ENCODE assay signal across 8 cellular contexts in genomic region chr5:45696206-45696836, GRCh38. TPM values are rescaled to one million over a fixed set of nuclear protein-coding genes. Genes with fewer than 3 reads are reported as not detected.
DNase-seq lines count a peak whose midpoint lies in the region; ATAC-seq and TF ChIP-seq lines count a peak whose summit lies in the region.

TSS of gene HCN1 (minus strand) at chr5:45696380.

- peaks cover 13% of the 10 kb centered on the region for H3K9me3 Mint-ChIP-seq in activated T-cell treated with anti-CD3 and anti-CD28 coated beads, Interleukin-2, amount 50 U/mL, for 4 hours
- H3K9me3 Mint-ChIP-seq in type B pancreatic cell, result peaks cover 5% of the 10 kb centered on the region

- no peak within 1 kb of the TSS for H3K27ac Mint-ChIP-seq in type B pancreatic cell

- H3K36me3 ChIP-seq in gastroesophageal sphincter (no peaks in the 10 kb centered on the region), neuron (ENCODE audit: insufficient read depth, low read length) (no peaks in the 10 kb centered on the region)

- peak; percentile 89 for DNase-seq in D341Med (ENCODE audit: low spot score)
- peak; percentile 66 for DNase-seq in NCI-H1694 (lab: John Stamatoyannopoulos, UW)
- DNase-seq in activated T-cell treated with anti-CD3 and anti-CD28 coated beads, Interleukin-2, amount 50 U/mL, for 4 hours, result no peak
- peak; percentile 90 for DNase-seq in type B pancreatic cell (ENCODE audit: extremely low spot score, unreplicated experiment)
- DNase-seq in effector CD8-positive, alpha-beta T cell (lab: John Stamatoyannopoulos, UW), result no peak

- ATAC-seq in GM21737 (IDR thresholded peaks at IDR 0.05; ENCODE audit: unreplicated experiment) (peak; percentile 88), gastroesophageal sphincter (peak; percentile 95)
- ATAC-seq in activated T-cell treated with anti-CD3 and anti-CD28 coated beads, Interleukin-2, amount 50 U/mL, for 4 hours, result peak; percentile 87

- no peak for TF ChIP-seq POLR2A in gastroesophageal sphincter (IDR thresholded peaks at IDR 0.05)

- no peaks in the 10 kb centered on the region for H3K36me3 Mint-ChIP-seq in activated T-cell treated with anti-CD3 and anti-CD28 coated beads, Interleukin-2, amount 50 U/mL, for 4 hours (ENCODE audit: insufficient read depth)
- H3K36me3 Mint-ChIP-seq in type B pancreatic cell, result no peaks in the 10 kb centered on the region

- H3K4me3 ChIP-seq in gastroesophageal sphincter, result peak within 1 kb of the TSS; percentile 23 to 53
- peak within 1 kb of the TSS; percentile 26 for H3K4me3 ChIP-seq in neuron (ENCODE audit: low read length)

- 55 to 62% methylated on average over 5 to 10 of the region's 46 CpGs for WGBS in gastroesophageal sphincter (ENCODE audit: low coverage in 1 of 2), 2 donors

- TF ChIP-seq EP300 in gastroesophageal sphincter (IDR thresholded peaks at IDR 0.05), result no peak

- H3K4me3 Mint-ChIP-seq in activated T-cell treated with anti-CD3 and anti-CD28 coated beads, Interleukin-2, amount 50 U/mL, for 4 hours, result no peak within 1 kb of the TSS
- peak within 1 kb of the TSS; percentile 81 for H3K4me3 Mint-ChIP-seq in type B pancreatic cell

- TF ChIP-seq CTCF in gastroesophageal sphincter (IDR thresholded peaks at IDR 0.05) (peak; percentile 37 to 79 (median 58)), type B pancreatic cell (conservative IDR thresholded peaks at IDR 0.05) (peak; percentile 89)

- H3K4me1 Mint-ChIP-seq in activated T-cell treated with anti-CD3 and anti-CD28 coated beads, Interleukin-2, amount 50 U/mL, for 4 hours (ENCODE audit: low read depth), result peaks cover 4% of the 10 kb centered on the region
- peaks cover 10% of the 10 kb centered on the region for H3K4me1 Mint-ChIP-seq in type B pancreatic cell (ENCODE audit: unreplicated experiment)

- H3K27me3 ChIP-seq in gastroesophageal sphincter, result peaks cover 74% of the 10 kb centered on the region
- peaks cover 16% of the 10 kb centered on the region for H3K27me3 ChIP-seq in neuron (ENCODE audit: insufficient read depth, low read length)

- H3K4me1 ChIP-seq in gastroesophageal sphincter (peaks cover 0 to 19% (median 9%) of the 10 kb centered on the region in 3 donors), neuron (ENCODE audit: insufficient read depth, low read length) (no peaks in the 10 kb centered on the region)

- no peak within 1 kb of the TSS for H3K27ac ChIP-seq in gastroesophageal sphincter

- H3K27me3 Mint-ChIP-seq in activated T-cell treated with anti-CD3 and anti-CD28 coated beads, Interleukin-2, amount 50 U/mL, for 4 hours (ENCODE audit: low read depth), result peaks cover 27% of the 10 kb centered on the region
- H3K27me3 Mint-ChIP-seq in type B pancreatic cell, result peaks cover 53% of the 10 kb centered on the region

- H3K9me3 ChIP-seq in gastroesophageal sphincter (no peaks in the 10 kb centered on the region), neuron (ENCODE audit: low read length) (no peaks in the 10 kb centered on the region)

- peak within 1 kb of the TSS; percentile 86 for H2AFZ ChIP-seq in neuron (ENCODE audit: low read depth, low read length)

RNA-seq across cellular contexts. Expression of gene HCN1, which starts in this region (rescaled TPM):
- total RNA-seq in activated T-cell treated with anti-CD3 and anti-CD28 coated beads, Interleukin-2, amount 50 U/mL, for 4 hours, result not detected
- total RNA-seq in gastroesophageal sphincter (1 to 10 TPM in 1 of 4 donors, under 1 TPM in 3; 0.19 to 1.3 (median 0.63) TPM), type B pancreatic cell (ENCODE audit: low replicate concordance) (1.7 and 2.5 TPM in 2 replicates)

Comparison
In these comparisons a context has a peak if more than half of its experiments do, and no peak if none do; other contexts are left out.
1. Peak in ATAC-seq in activated T-cell treated with anti-CD3 and anti-CD28 coated beads, Interleukin-2, amount 50 U/mL, for 4 hours; RNA of the gene not detected or under 1 TPM.
2. DNase-seq: peak in D341Med (single experiment), NCI-H1694 (single experiment) and type B pancreatic cell (single experiment); none in activated T-cell treated with anti-CD3 and anti-CD28 coated beads, Interleukin-2, amount 50 U/mL, for 4 hours (single experiment) and effector CD8-positive, alpha-beta T cell (single experiment).
3. Peak in every context shown above with its lines, with median percentiles within 50 percentile points of each other: ATAC-seq.